In the genomic region with DNA sequence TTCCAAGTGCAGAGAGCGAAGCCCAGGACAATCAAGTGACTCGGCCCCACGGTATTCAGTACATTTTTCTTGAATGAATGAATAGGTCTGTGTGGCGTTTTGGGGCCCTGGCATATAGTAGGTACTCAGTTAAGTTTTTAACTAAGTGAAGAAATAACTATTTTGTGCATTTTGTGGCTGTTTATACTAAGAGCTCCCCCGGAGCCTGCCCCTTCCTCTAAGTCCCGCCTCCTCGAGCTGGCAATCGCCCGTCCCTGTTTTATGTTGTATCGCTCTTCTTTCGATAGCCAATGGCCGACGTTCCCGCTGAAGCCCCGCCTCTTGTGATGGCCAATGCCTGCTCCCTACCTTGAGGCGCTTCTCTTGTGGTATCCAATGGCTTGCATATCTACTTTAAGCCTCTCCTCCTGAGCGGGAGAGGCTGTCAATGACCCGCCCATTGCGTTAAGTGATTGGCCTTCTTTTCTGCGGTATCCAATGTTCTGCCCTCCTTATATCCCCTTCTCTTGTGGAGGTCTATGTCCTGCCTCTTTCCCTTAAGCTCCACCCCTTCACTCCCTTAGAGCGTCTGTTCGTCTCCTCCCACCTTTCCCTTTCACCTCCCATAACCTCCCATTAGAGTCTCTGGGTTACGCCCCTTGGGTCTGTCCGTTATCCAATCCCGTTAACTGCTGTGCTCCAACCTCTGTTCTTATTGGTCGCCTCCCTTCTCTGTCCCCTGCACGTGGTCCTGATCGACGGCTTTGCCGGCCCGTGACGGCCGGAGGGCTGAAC, we compare ENCODE assay signal across 1 cellular context.
TF ChIP-seq lines count a peak whose summit lies in the region.

No MANE protein-coding gene starts in this region.

TF ChIP-seq in endothelial cell of umbilical vein, 7 proteins besides CTCF, POLR2A, EP300 and RAD21:
- TF ChIP-seq FOS (IDR thresholded peaks at IDR 0.05; ENCODE audit: borderline replicate concordance, insufficient read depth, low read length) (no peak), POLR2AphosphoS5 (IDR thresholded peaks at IDR 0.05; ENCODE audit: insufficient read depth, low read depth, low read length) (no peak), MYC (IDR thresholded peaks at IDR 0.05; ENCODE audit: low read depth, low read length) (no peak), EZH2 (IDR thresholded peaks at IDR 0.05; ENCODE audit: borderline replicate concordance, low read depth, low read length, severe bottlenecking) (no peak)
- TF ChIP-seq, protein P1, sequence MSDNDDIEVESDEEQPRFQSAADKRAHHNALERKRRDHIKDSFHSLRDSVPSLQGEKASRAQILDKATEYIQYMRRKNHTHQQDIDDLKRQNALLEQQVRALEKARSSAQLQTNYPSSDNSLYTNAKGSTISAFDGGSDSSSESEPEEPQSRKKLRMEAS (IDR thresholded peaks at IDR 0.05; ENCODE audit: insufficient read depth, insufficient read length) = peak; percentile 99
